ENCODE assay signal across 12 cellular contexts in the genomic region with DNA sequence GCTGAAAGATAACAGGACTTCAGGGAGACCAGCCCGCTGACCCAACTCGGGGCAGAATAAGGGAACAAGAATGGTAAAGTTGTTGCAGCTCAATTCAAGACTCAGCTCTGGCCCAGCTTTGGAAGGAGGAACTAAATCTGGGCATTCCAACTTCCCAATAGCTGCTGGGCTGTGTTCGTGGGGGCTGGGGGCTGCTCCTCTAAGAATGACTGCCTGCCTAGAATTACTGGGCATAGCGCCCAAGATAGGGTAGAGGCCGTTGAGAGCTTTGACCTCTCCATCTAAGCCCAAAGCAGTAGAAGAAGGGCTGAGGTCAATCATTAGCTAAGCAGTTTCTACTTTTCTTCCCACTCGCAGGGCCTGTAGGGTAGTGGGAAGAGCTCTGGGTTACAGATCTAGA. TPM values are rescaled to one million over a fixed set of nuclear protein-coding genes. Genes with fewer than 3 reads are reported as not detected.
DNase-seq lines count a peak whose midpoint lies in the region; ATAC-seq, FAIRE-seq and TF ChIP-seq lines count a peak whose summit lies in the region.
"Had no signal": no experiment of that assay in that cellular context is flagged by ENCODE, and none has a peak within 500 bp of the region (broad histone marks: within the 10 kb centered on the region; RNA-seq: fewer than 3 reads in every experiment).

No MANE protein-coding gene starts in this region.

- no peak for TF ChIP-seq CTCF in colonic mucosa (IDR thresholded peaks at IDR 0.05)
- TF ChIP-seq CTCF in lower lobe of right lung (IDR thresholded peaks at IDR 0.05): no peak

- peak overlapping the region in 1 of 2 donors; percentile 65 for H3K9ac ChIP-seq in colonic mucosa (ENCODE audit: low read depth in 2 of 2, low read length in 2 of 2)

- H3K4me1 ChIP-seq in colonic mucosa (peaks cover 10% of the 10 kb centered on the region), lower lobe of right lung (peaks cover 36% of the 10 kb centered on the region)

- H3K4me3 ChIP-seq in colonic mucosa: no peak overlapping the region
- H3K4me3 ChIP-seq in lower lobe of right lung: peak overlapping the region; percentile 49

- H3K36me3 ChIP-seq in colonic mucosa (no peaks in the 10 kb centered on the region), lower lobe of right lung (no peaks in the 10 kb centered on the region)

- H3K27me3 ChIP-seq in colonic mucosa (no peaks in the 10 kb centered on the region), lower lobe of right lung (ENCODE audit: low read depth) (no peaks in the 10 kb centered on the region)

- H3K9me3 ChIP-seq in colonic mucosa: no peaks in the 10 kb centered on the region
- H3K9me3 ChIP-seq in lower lobe of right lung: no peaks in the 10 kb centered on the region

- H3K27ac ChIP-seq in colonic mucosa (peak overlapping the region; percentile 33), lower lobe of right lung (no peak overlapping the region), substantia nigra (ENCODE audit: low read depth, low read length, poor library complexity, severe bottlenecking) (peak overlapping the region; percentile 1)

- no peak for FAIRE-seq in urothelium cell line (lab: Jason Lieb, UNC)

- no peak for ATAC-seq in lower lobe of right lung
- ATAC-seq: stimulated activated effector memory CD8-positive, alpha-beta T cell treated with anti-CD3 and anti-CD28 coated beads, Interleukin-12 subunit alpha, Interleukin-12 subunit beta, amount 100 ng/mL, for 72 hours had no signal

- DNase-seq in MV-4-11 (lab: John Stamatoyannopoulos, UW) (peak; percentile 5), colonic mucosa (peak; percentile 54), lower lobe of right lung (no peak), substantia nigra (lab: John Stamatoyannopoulos, UW) (peak in 7 of 49 donors; percentile 13 to 34 (median 27)), urothelium cell line (ENCODE audit: low spot score) (no peak), SW480 (ENCODE audit: low spot score) (no peak), epidermal melanocyte (ENCODE audit: insufficient read length, low spot score) (no peak), cortex of kidney (lab: John Stamatoyannopoulos, UW) (no peak)
- DNase-seq: activated B cell treated with CpG ODN at 0.5 μM for 24 hours; activated T-cell treated with anti-CD3 and anti-CD28 coated beads, Interleukin-2, amount 50 U/mL, for 24 hours; stimulated activated CD4-positive, alpha-beta T cell treated with anti-CD3 and anti-CD28 coated beads, Interleukin-1b, Interleukin-23, amount 100 ng/mL, for 48 hours had no signal

- intact Hi-C loops in colonic mucosa (cut with DNase I) (no loop called here), lower lobe of right lung (cut with DNase I) (no loop called here)

RNA-seq across cellular contexts. Expression of a gene that starts 1.3 kb away (rescaled TPM):
- total RNA-seq in colonic mucosa: 1 to 10 TPM; 2.8 to 4.7 TPM
- 24.5 TPM for total RNA-seq in lower lobe of right lung

RNA-seq across cellular contexts. Expression of a gene that starts 41.5 kb away (rescaled TPM):
- total RNA-seq in colonic mucosa: 100 to 1,000 TPM; 203 to 212 TPM
- total RNA-seq in lower lobe of right lung: 32.3 TPM

Comparison
In these comparisons a context has a peak if more than half of its experiments do, and no peak if none do; other contexts are left out.
1. DNase-seq: peak in MV-4-11 (single experiment) and colonic mucosa (single experiment); none in lower lobe of right lung (single experiment), urothelium cell line (single experiment), SW480 (single experiment), epidermal melanocyte (single experiment) and cortex of kidney (single experiment).